ENCODE assay signal across 8 cellular contexts in genomic region chr3:192409838-192410683, GRCh38.
DNase-seq lines count a peak whose midpoint lies in the region; ATAC-seq and TF ChIP-seq lines count a peak whose summit lies in the region.

No MANE protein-coding gene starts in this region.

- CTCF ChIA-PET in CD8-positive, alpha-beta memory T cell (lab: Charles Lee) = no interaction called here

- no peak for TF ChIP-seq CTCF in GM10266 (IDR thresholded peaks at IDR 0.05; ENCODE audit: control insufficient read depth, insufficient read depth, low read depth, missing control alignments)
- no peak for TF ChIP-seq CTCF in lower leg skin (IDR thresholded peaks at IDR 0.05)
- no peak for TF ChIP-seq CTCF in vagina (IDR thresholded peaks at IDR 0.05)

- H3K27me3 ChIP-seq in vagina = no peaks in the 10 kb centered on the region
- no peaks in the 10 kb centered on the region for H3K27me3 ChIP-seq in CD8-positive, alpha-beta memory T cell (ENCODE audit: insufficient read depth, low read length, poor library complexity, severe bottlenecking)

- H3K27ac Mint-ChIP-seq in CD8-positive, alpha-beta memory T cell = no peak overlapping the region

- no peak overlapping the region for H3K27ac ChIP-seq in vagina
- H3K27ac ChIP-seq in CD8-positive, alpha-beta memory T cell (ENCODE audit: low read depth, low read length) = no peak overlapping the region

- intact Hi-C loops in lower leg skin (cut with DNase I; ENCODE audit: low total_unique reads) (no loop called here), vagina (cut with DNase I) (no loop called here)

- peak; percentile 19 for ATAC-seq in HG03520 (IDR thresholded peaks at IDR 0.05; ENCODE audit: unreplicated experiment)
- ATAC-seq in GM21360 (IDR thresholded peaks at IDR 0.05; ENCODE audit: unreplicated experiment) = no peak

- WGBS in lower leg skin, 2 donors = 2 to 3% methylated on average over 20 to 24 of the region's 53 CpGs

- POLR2A ChIA-PET in CD8-positive, alpha-beta memory T cell (lab: Charles Lee) = no interaction called here

- H3K9me3 ChIP-seq in vagina = no peaks in the 10 kb centered on the region
- no peaks in the 10 kb centered on the region for H3K9me3 ChIP-seq in CD8-positive, alpha-beta memory T cell (ENCODE audit: low read length)

- peaks cover 17% of the 10 kb centered on the region for H3K4me1 ChIP-seq in vagina
- no peaks in the 10 kb centered on the region for H3K4me1 ChIP-seq in CD8-positive, alpha-beta memory T cell (ENCODE audit: insufficient read depth, low read length)

- peaks cover 30 to 32% of the 10 kb centered on the region in 2 donors for H3K27me3 Mint-ChIP-seq in CD8-positive, alpha-beta memory T cell

- peak; percentile 42 for DNase-seq in GM10266 (ENCODE audit: extremely low spot score)
- peak; percentile 59 for DNase-seq in cerebellar cortex (ENCODE audit: low spot score)
- DNase-seq in lower leg skin (ENCODE audit: low spot score in 2 of 2) = no peak
- no peak for DNase-seq in vagina (ENCODE audit: extremely low spot score in 2 of 2)
- no peak for DNase-seq in EL
- DNase-seq in CD8-positive, alpha-beta memory T cell = no peak

- H3K4me3 ChIP-seq in lower leg skin (ENCODE audit: low read depth, poor library complexity, severe bottlenecking) (peak overlapping the region; percentile 2), vagina (peak overlapping the region; percentile 34 to 52)
- no peak overlapping the region for H3K4me3 ChIP-seq in CD8-positive, alpha-beta memory T cell (ENCODE audit: low read length)

- TF ChIP-seq POLR2A in lower leg skin (IDR thresholded peaks at IDR 0.05) = no peak
- no peak for TF ChIP-seq POLR2A in vagina (IDR thresholded peaks at IDR 0.05)

- peaks cover 3 to 7% (median 4%) of the 10 kb centered on the region in 3 donors for H3K4me1 Mint-ChIP-seq in CD8-positive, alpha-beta memory T cell

- H3K9me3 Mint-ChIP-seq in CD8-positive, alpha-beta memory T cell = peaks cover 0 to 9% (median 3%) of the 10 kb centered on the region in 5 donors

- peaks cover 0 to 6% (median 0%) of the 10 kb centered on the region in 3 donors for H3K36me3 Mint-ChIP-seq in CD8-positive, alpha-beta memory T cell

- no peaks in the 10 kb centered on the region for H3K36me3 ChIP-seq in vagina
- no peaks in the 10 kb centered on the region for H3K36me3 ChIP-seq in CD8-positive, alpha-beta memory T cell (ENCODE audit: insufficient read depth, low read length)

- no peak overlapping the region for H3K4me3 Mint-ChIP-seq in CD8-positive, alpha-beta memory T cell

Comparison
In these comparisons a context has a peak if more than half of its experiments do, and no peak if none do; other contexts are left out.
1. DNase-seq: peak in GM10266 (single experiment) and cerebellar cortex (single experiment); none in lower leg skin (0 of 2), vagina (0 of 2), EL (single experiment) and CD8-positive, alpha-beta memory T cell (0 of 5).